ENCODE assay signal across 23 cellular contexts in genomic region chr1:207319207-207319606, GRCh38. TPM values are rescaled to one million over a fixed set of nuclear protein-coding genes. Genes with fewer than 3 reads are reported as not detected.
DNase-seq lines count a peak whose midpoint lies in the region; ATAC-seq and TF ChIP-seq lines count a peak whose summit lies in the region.
"Had no signal": no experiment of that assay in that cellular context is flagged by ENCODE, and none has a peak within 500 bp of the region (broad histone marks: within the 10 kb centered on the region; RNA-seq: fewer than 3 reads in every experiment).

No MANE protein-coding gene starts in this region.

- TF ChIP-seq POLR2A in erythroblast (IDR thresholded peaks at IDR 0.05; ENCODE audit: low read length) (no peak), vagina (IDR thresholded peaks at IDR 0.05) (no peak)

- H3K9me3 Mint-ChIP-seq in neural crest cell: no peaks in the 10 kb centered on the region
- H3K9me3 Mint-ChIP-seq: activated CD4-positive, alpha-beta memory T cell treated with anti-CD3 and anti-CD28 coated beads for 36 hours; activated T-helper 2 cell treated with anti-CD3 and anti-CD28 coated beads, Interferon-gamma antibody, Interleukin-2, Interleukin-4, amounts not matched to agents 10 μg/mL and 5 μg/mL and 100 μg/mL, durations not matched to agents 14 hours and 24 hours and 36 hours had no signal

- TF ChIP-seq CTCF in left ventricle myocardium inferior (IDR thresholded peaks at IDR 0.05; ENCODE audit: borderline replicate concordance) (no peak), neural crest cell (conservative IDR thresholded peaks at IDR 0.05) (no peak), vagina (IDR thresholded peaks at IDR 0.05) (no peak)

- H3K9me3 ChIP-seq in left ventricle myocardium inferior (replicated peaks) (no peaks in the 10 kb centered on the region), right cardiac atrium (ENCODE audit: control insufficient read depth, low read length) (no peaks in the 10 kb centered on the region), vagina (no peaks in the 10 kb centered on the region)
- H3K9me3 ChIP-seq: BLaER1, upper lobe of right lung had no signal

- H3K4me3 ChIP-seq in left ventricle myocardium inferior (no peak overlapping the region), right cardiac atrium (ENCODE audit: low read length) (no peak overlapping the region), vagina (no peak overlapping the region)
- H3K4me3 ChIP-seq: BLaER1, upper lobe of right lung had no signal

- peak overlapping the region; percentile 21 for H3K4me3 Mint-ChIP-seq in neural crest cell
- H3K4me3 Mint-ChIP-seq: activated CD4-positive, alpha-beta memory T cell treated with anti-CD3 and anti-CD28 coated beads for 36 hours had no signal

- H3K27me3 Mint-ChIP-seq in neural crest cell (ENCODE audit: low read depth): peaks cover 74% of the 10 kb centered on the region
- H3K27me3 Mint-ChIP-seq: activated naive CD8-positive, alpha-beta T cell treated with anti-CD3 and anti-CD28 coated beads, Interleukin-2, amount 10 ng/mL, durations not matched to agents 7 days and 5 days had no signal

- no peak for DNase-seq in left ventricle myocardium inferior
- no peak for DNase-seq in right cardiac atrium
- peak; percentile 64 to 73 for DNase-seq in erythroblast (lab: John Stamatoyannopoulos, UW)
- no peak for DNase-seq in neural crest cell (ENCODE audit: low read depth, low spot score)
- no peak for DNase-seq in vagina (ENCODE audit: extremely low spot score in 2 of 2)
- DNase-seq in NCI-H226: no peak
- DNase-seq: activated CD4-positive, alpha-beta memory T cell treated with anti-CD3 and anti-CD28 coated beads for 36 hours; activated CD4-positive, CD25-positive, alpha-beta regulatory T cell; activated naive CD8-positive, alpha-beta T cell treated with anti-CD3 and anti-CD28 coated beads, Interleukin-2, amount 10 ng/mL, durations not matched to agents 7 days and 5 days; cerebellar nuclear complex; hippocampal formation; Karpas-422; NCI-H1694; NCI-H2171; NCI-H524 treated with DMSO at 0.1 percent for 48 hours; SHP77 treated with DMSO at 0.1 percent for 48 hours; stimulated activated CD8-positive, alpha-beta memory T cell treated with anti-CD3 and anti-CD28 coated beads, Interleukin-4, amount 100 ng/mL, for 48 hours; SW 1271; upper lobe of right lung had no signal

- H3K4me1 ChIP-seq in left ventricle myocardium inferior: peaks cover 53% of the 10 kb centered on the region
- no peaks in the 10 kb centered on the region for H3K4me1 ChIP-seq in right cardiac atrium (ENCODE audit: control insufficient read depth, insufficient read depth, low read length)
- H3K4me1 ChIP-seq in vagina: peaks cover 38% of the 10 kb centered on the region

- H3K36me3 Mint-ChIP-seq in neural crest cell (ENCODE audit: low read depth): no peaks in the 10 kb centered on the region

- no peaks in the 10 kb centered on the region for H3K27me3 ChIP-seq in left ventricle myocardium inferior (ENCODE audit: low read depth)
- no peaks in the 10 kb centered on the region for H3K27me3 ChIP-seq in right cardiac atrium (ENCODE audit: control insufficient read depth, insufficient read depth)
- H3K27me3 ChIP-seq in vagina: no peaks in the 10 kb centered on the region
- H3K27me3 ChIP-seq: BLaER1, upper lobe of right lung had no signal

- H3K27ac Mint-ChIP-seq in neural crest cell (ENCODE audit: unreplicated experiment): no peak overlapping the region
- H3K27ac Mint-ChIP-seq: activated CD4-positive, alpha-beta memory T cell treated with anti-CD3 and anti-CD28 coated beads for 36 hours; activated naive CD8-positive, alpha-beta T cell treated with anti-CD3 and anti-CD28 coated beads, Interleukin-2, amount 10 ng/mL, durations not matched to agents 7 days and 5 days; activated T-helper 2 cell treated with anti-CD3 and anti-CD28 coated beads, Interferon-gamma antibody, Interleukin-2, Interleukin-4, amounts not matched to agents 10 μg/mL and 5 μg/mL and 100 μg/mL, durations not matched to agents 14 hours and 24 hours and 36 hours had no signal

- intact Hi-C loops in left ventricle myocardium inferior (cut with micrococcal nuclease): no loop called here
- intact Hi-C loops in right cardiac atrium (cut with DNase I): no loop called here
- intact Hi-C loops in vagina (cut with DNase I): no loop called here

- H3K27ac ChIP-seq in left ventricle myocardium inferior (replicated peaks): peak overlapping the region; percentile 98
- H3K27ac ChIP-seq in right cardiac atrium (ENCODE audit: low read length): no peak overlapping the region
- peak overlapping the region; percentile 94 for H3K27ac ChIP-seq in vagina
- H3K27ac ChIP-seq: BLaER1, upper lobe of right lung had no signal

- H3K4me1 Mint-ChIP-seq in neural crest cell: peaks cover 15% of the 10 kb centered on the region

- no peak for ATAC-seq in right cardiac atrium
- ATAC-seq in HG03196 (IDR thresholded peaks at IDR 0.05; ENCODE audit: unreplicated experiment): no peak
- no peak for ATAC-seq in HG02759 (IDR thresholded peaks at IDR 0.05; ENCODE audit: unreplicated experiment)
- ATAC-seq: upper lobe of right lung had no signal

- H3K36me3 ChIP-seq in left ventricle myocardium inferior (peaks cover 5% of the 10 kb centered on the region), vagina (peaks cover 0 to 8% of the 10 kb centered on the region in 2 donors)

RNA-seq across cellular contexts. Expression of gene CD55, which starts 2.3 kb away (rescaled TPM):
- total RNA-seq in left ventricle myocardium inferior: 60.4 TPM
- total RNA-seq in right cardiac atrium: 10 to 100 TPM; 57.9 to 93.4 (median 67.9) TPM
- polyA plus RNA-seq in right cardiac atrium: 39.7 TPM
- 4.0 and 4.5 TPM in 2 replicates for total RNA-seq in neural crest cell
- total RNA-seq in vagina: 106 TPM

Comparison
In these comparisons a context has a peak if more than half of its experiments do, and no peak if none do; other contexts are left out.
1. DNase-seq: peak in erythroblast (2 of 2); none in left ventricle myocardium inferior (single experiment), right cardiac atrium (0 of 3), neural crest cell (single experiment), vagina (0 of 2) and NCI-H226 (single experiment).
2. RNA of gene CD55, which starts 2.3 kb away (total RNA-seq): 106 TPM in vagina (single experiment), 57.9 to 93.4 TPM in right cardiac atrium and 60.4 TPM in left ventricle myocardium inferior (single experiment); 4.0 to 4.5 TPM in neural crest cell; every median in the first group is over 10 times any median in the second.